ENCODE assay signal across 14 cellular contexts in the genomic region with DNA sequence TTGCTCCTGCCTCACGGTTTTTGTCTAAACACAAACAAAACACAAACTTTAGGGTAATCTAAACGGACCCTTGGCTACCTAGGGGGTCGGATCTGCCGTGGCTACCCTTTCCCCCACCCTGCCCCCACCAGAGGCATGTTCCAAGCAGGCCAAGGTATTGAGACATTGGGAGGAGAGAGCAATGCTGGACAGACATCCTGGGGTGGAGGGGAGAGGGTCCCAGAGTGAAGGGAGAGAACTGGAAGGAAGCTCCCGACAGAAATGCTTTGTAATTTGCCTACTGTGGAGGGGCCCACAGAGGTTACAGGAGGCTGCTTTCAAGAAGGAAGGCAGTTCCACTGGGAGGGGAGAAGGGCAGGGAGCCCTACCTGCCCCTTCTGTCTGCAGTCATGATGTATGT. TPM values are rescaled to one million over a fixed set of nuclear protein-coding genes. Genes with fewer than 3 reads are reported as not detected.
DNase-seq lines count a peak whose midpoint lies in the region; ATAC-seq and TF ChIP-seq lines count a peak whose summit lies in the region.
"Had no signal": no experiment of that assay in that cellular context is flagged by ENCODE, and none has a peak within 500 bp of the region (broad histone marks: within the 10 kb centered on the region; RNA-seq: fewer than 3 reads in every experiment).

No MANE protein-coding gene starts in this region.

- no peaks in the 10 kb centered on the region for H4K20me1 ChIP-seq in BLaER1

- no peaks in the 10 kb centered on the region for H3K9me3 ChIP-seq in BLaER1
- H3K9me3 ChIP-seq in neuron (ENCODE audit: low read length), result peaks cover 3% of the 10 kb centered on the region
- no peaks in the 10 kb centered on the region for H3K9me3 ChIP-seq in body of pancreas

- H3K4me3 ChIP-seq in BLaER1 (peak overlapping the region; percentile 50), neuron (ENCODE audit: low read length) (no peak overlapping the region), body of pancreas (no peak overlapping the region)

- WGBS in body of pancreas, 2 donors, result 78 to 79% methylated on average over 5 of the region's 5 CpGs

- no peaks in the 10 kb centered on the region for H3K27me3 ChIP-seq in BLaER1
- no peaks in the 10 kb centered on the region for H3K27me3 ChIP-seq in neuron (ENCODE audit: insufficient read depth, low read length)
- H3K27me3 ChIP-seq in body of pancreas, result no peaks in the 10 kb centered on the region

- H2AFZ ChIP-seq in neuron (ENCODE audit: low read depth, low read length), result peak overlapping the region; percentile 58

- no peak for DNase-seq in WTC11 (ENCODE audit: low spot score)
- no peak for DNase-seq in body of pancreas
- DNase-seq in activated CD8-positive, alpha-beta memory T cell treated with anti-CD3 and anti-CD28 coated beads, Interleukin-2, amount 10 ng/mL, durations not matched to agents 7 days and 5 days, result no peak
- DNase-seq: activated CD4-positive, alpha-beta T cell treated with anti-CD3 and anti-CD28 coated beads for 48 hours; aorta; left colon; NCI-H2107; NK-92 treated with Interleukin-12 subunit alpha and Interleukin-12 subunit beta, amount 100 ng/mL, for 24 hours; stimulated activated CD8-positive, alpha-beta memory T cell treated with anti-CD3 and anti-CD28 coated beads, Interleukin-4, amount 100 ng/mL, for 48 hours had no signal

- no peak overlapping the region for H3K4me3 Mint-ChIP-seq in WTC11
- H3K4me3 Mint-ChIP-seq in activated CD8-positive, alpha-beta memory T cell treated with anti-CD3 and anti-CD28 coated beads, Interleukin-2, amount 10 ng/mL, durations not matched to agents 7 days and 5 days, result no peak overlapping the region
- H3K4me3 Mint-ChIP-seq: activated T-helper 1 cell treated with anti-CD3 and anti-CD28 coated beads, Interleukin-12 subunit alpha, Interleukin-12 subunit beta, Interleukin-2, Interleukin-4 antibody, amounts not matched to agents 30 ng/mL and 10 ng/mL and 1 ng/mL, durations not matched to agents 14 hours and 24 hours and 36 hours; neural crest cell had no signal

- H3K36me3 Mint-ChIP-seq in WTC11, result no peaks in the 10 kb centered on the region
- H3K36me3 Mint-ChIP-seq in activated CD8-positive, alpha-beta memory T cell treated with anti-CD3 and anti-CD28 coated beads, Interleukin-2, amount 10 ng/mL, durations not matched to agents 7 days and 5 days, result no peaks in the 10 kb centered on the region

- peak overlapping the region; percentile 70 for H3K9ac ChIP-seq in BLaER1

- POLR2A ChIA-PET in WTC11 (lab: Charles Lee), result interaction anchor here (0.6 to 1.0 kb wide), 2 partner anchors 20 to 125 kb away, joined by 3 to 7 read pairs; no protein-coding TSS in a partner anchor

- H3K4me1 Mint-ChIP-seq in WTC11, result peaks cover 21% of the 10 kb centered on the region
- H3K4me1 Mint-ChIP-seq in activated CD8-positive, alpha-beta memory T cell treated with anti-CD3 and anti-CD28 coated beads, Interleukin-2, amount 10 ng/mL, durations not matched to agents 7 days and 5 days, result no peaks in the 10 kb centered on the region

- intact Hi-C loops in body of pancreas (cut with DNase I), result no loop called here

- no peak for TF ChIP-seq POLR2A in body of pancreas (IDR thresholded peaks at IDR 0.05)

- H3K36me3 ChIP-seq in BLaER1 (no peaks in the 10 kb centered on the region), neuron (ENCODE audit: insufficient read depth, low read length) (no peaks in the 10 kb centered on the region), body of pancreas (replicated peaks in 1 of 2; ENCODE audit: insufficient read depth in 1 of 2, low read depth in 2 of 2) (no peaks in the 10 kb centered on the region)

- H3K27ac Mint-ChIP-seq in WTC11, result 0 out of 2 replicates have a peak overlapping the region, but pooled peaks have one; percentile 29
- H3K27ac Mint-ChIP-seq in activated CD8-positive, alpha-beta memory T cell treated with anti-CD3 and anti-CD28 coated beads, Interleukin-2, amount 10 ng/mL, durations not matched to agents 7 days and 5 days, result no peak overlapping the region
- H3K27ac Mint-ChIP-seq: activated T-helper 1 cell treated with anti-CD3 and anti-CD28 coated beads, Interleukin-12 subunit alpha, Interleukin-12 subunit beta, Interleukin-2, Interleukin-4 antibody, amounts not matched to agents 30 ng/mL and 10 ng/mL and 1 ng/mL, durations not matched to agents 14 hours and 24 hours and 36 hours had no signal

- peaks cover 40% of the 10 kb centered on the region for H3K4me1 ChIP-seq in BLaER1
- peaks cover 11% of the 10 kb centered on the region for H3K4me1 ChIP-seq in neuron (ENCODE audit: insufficient read depth, low read length)
- peaks cover 23% of the 10 kb centered on the region for H3K4me1 ChIP-seq in body of pancreas

- H3K27ac ChIP-seq in BLaER1 (peak overlapping the region; percentile 76), body of pancreas (peak overlapping the region in 2 of 4 donors; percentile 13 to 21)

- CTCF ChIA-PET in WTC11 (lab: Charles Lee), result interaction anchor here (0.6 to 2.0 kb wide), 7 partner anchors 14 to 104 kb away, joined by 3 to 7 read pairs (median 4); partner anchors contain the start of gene MAT2A
- CTCF ChIA-PET in activated CD8-positive, alpha-beta memory T cell treated with anti-CD3 and anti-CD28 coated beads, Interleukin-2, amount 10 ng/mL, durations not matched to agents 7 days and 5 days (lab: Charles Lee), result interaction anchor here (0.6 kb wide), 1 partner anchor 133 kb away, joined by 3 read pairs; no protein-coding TSS in a partner anchor

- H3K9me3 Mint-ChIP-seq in WTC11, result peaks cover 3% of the 10 kb centered on the region
- H3K9me3 Mint-ChIP-seq in activated CD8-positive, alpha-beta memory T cell treated with anti-CD3 and anti-CD28 coated beads, Interleukin-2, amount 10 ng/mL, durations not matched to agents 7 days and 5 days (ENCODE audit: low read depth), result no peaks in the 10 kb centered on the region
- H3K9me3 Mint-ChIP-seq: activated T-helper 1 cell treated with anti-CD3 and anti-CD28 coated beads, Interleukin-12 subunit alpha, Interleukin-12 subunit beta, Interleukin-2, Interleukin-4 antibody, amounts not matched to agents 30 ng/mL and 10 ng/mL and 1 ng/mL, durations not matched to agents 14 hours and 24 hours and 36 hours had no signal

- no peaks in the 10 kb centered on the region; the same call in 1 of the 2 replicates for H3K27me3 Mint-ChIP-seq in WTC11 (ENCODE audit: low read depth)
- peaks cover 30% of the 10 kb centered on the region for H3K27me3 Mint-ChIP-seq in activated CD8-positive, alpha-beta memory T cell treated with anti-CD3 and anti-CD28 coated beads, Interleukin-2, amount 10 ng/mL, durations not matched to agents 7 days and 5 days

- no peak for TF ChIP-seq CTCF in WTC11 (IDR thresholded peaks at IDR 0.05)
- TF ChIP-seq CTCF in body of pancreas (IDR thresholded peaks at IDR 0.05), result no peak

- peak overlapping the region; percentile 85 for H3K4me2 ChIP-seq in BLaER1

- ATAC-seq in WTC11 (peak; percentile 37), HG02973 (IDR thresholded peaks at IDR 0.05; ENCODE audit: unreplicated experiment) (no peak), body of pancreas (no peak)
- no peak for ATAC-seq in activated CD8-positive, alpha-beta memory T cell treated with anti-CD3 and anti-CD28 coated beads, Interleukin-2, amount 10 ng/mL, durations not matched to agents 7 days and 5 days

TF ChIP-seq in WTC11, 78 proteins besides CTCF, POLR2A, EP300 and RAD21 (continues in another document):
- TF ChIP-seq JUN (CRISPR knock-in tag; IDR thresholded peaks at IDR 0.05) (no peak), SOX15 (CRISPR knock-in tag; IDR thresholded peaks at IDR 0.05) (no peak), TP53 (CRISPR knock-in tag; IDR thresholded peaks at IDR 0.05) (no peak), GTF2I (CRISPR knock-in tag; conservative IDR thresholded peaks at IDR 0.05) (no peak), ESRRA (CRISPR knock-in tag; IDR thresholded peaks at IDR 0.05; ENCODE audit: borderline replicate concordance) (no peak), GRHL2 (CRISPR knock-in tag; IDR thresholded peaks at IDR 0.05; ENCODE audit: insufficient replicate concordance, severe bottlenecking) (no peak)
- TF ChIP-seq, protein P1, sequence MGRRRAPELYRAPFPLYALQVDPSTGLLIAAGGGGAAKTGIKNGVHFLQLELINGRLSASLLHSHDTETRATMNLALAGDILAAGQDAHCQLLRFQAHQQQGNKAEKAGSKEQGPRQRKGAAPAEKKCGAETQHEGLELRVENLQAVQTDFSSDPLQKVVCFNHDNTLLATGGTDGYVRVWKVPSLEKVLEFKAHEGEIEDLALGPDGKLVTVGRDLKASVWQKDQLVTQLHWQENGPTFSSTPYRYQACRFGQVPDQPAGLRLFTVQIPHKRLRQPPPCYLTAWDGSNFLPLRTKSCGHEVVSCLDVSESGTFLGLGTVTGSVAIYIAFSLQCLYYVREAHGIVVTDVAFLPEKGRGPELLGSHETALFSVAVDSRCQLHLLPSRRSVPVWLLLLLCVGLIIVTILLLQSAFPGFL (CRISPR knock-in tag; IDR thresholded peaks at IDR 0.05; ENCODE audit: borderline replicate concordance), result no peak
- TF ChIP-seq, protein P2, sequence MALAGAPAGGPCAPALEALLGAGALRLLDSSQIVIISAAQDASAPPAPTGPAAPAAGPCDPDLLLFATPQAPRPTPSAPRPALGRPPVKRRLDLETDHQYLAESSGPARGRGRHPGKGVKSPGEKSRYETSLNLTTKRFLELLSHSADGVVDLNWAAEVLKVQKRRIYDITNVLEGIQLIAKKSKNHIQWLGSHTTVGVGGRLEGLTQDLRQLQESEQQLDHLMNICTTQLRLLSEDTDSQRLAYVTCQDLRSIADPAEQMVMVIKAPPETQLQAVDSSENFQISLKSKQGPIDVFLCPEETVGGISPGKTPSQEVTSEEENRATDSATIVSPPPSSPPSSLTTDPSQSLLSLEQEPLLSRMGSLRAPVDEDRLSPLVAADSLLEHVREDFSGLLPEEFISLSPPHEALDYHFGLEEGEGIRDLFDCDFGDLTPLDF (CRISPR knock-in tag; IDR thresholded peaks at IDR 0.05), result no peak

RNA-seq across cellular contexts. Expression of gene MAT2A, which starts 13.9 kb away (rescaled TPM):
- total RNA-seq in WTC11 (2021), result 208 to 222 TPM (median 208 TPM) in 3 replicates
- 100 to 1,000 TPM; 388 to 576 TPM for total RNA-seq in body of pancreas
- 100 to 1,000 TPM; 271 to 336 TPM for total RNA-seq in activated CD8-positive, alpha-beta memory T cell treated with anti-CD3 and anti-CD28 coated beads, Interleukin-2, amount 10 ng/mL, durations not matched to agents 7 days and 5 days

RNA-seq across cellular contexts. Expression of gene GGCX, which starts 36.3 kb away (rescaled TPM):
- total RNA-seq in WTC11 (2021) (40.9 to 42.9 TPM (median 41.4 TPM) in 3 replicates), body of pancreas (10 to 100 TPM; 35.5 to 48.1 TPM)
- 10 to 100 TPM; 26.0 to 26.7 TPM for total RNA-seq in activated CD8-positive, alpha-beta memory T cell treated with anti-CD3 and anti-CD28 coated beads, Interleukin-2, amount 10 ng/mL, durations not matched to agents 7 days and 5 days

RNA-seq across cellular contexts. Expression of gene VAMP8, which starts 52.4 kb away (rescaled TPM):
- total RNA-seq in WTC11 (2021) (48.8 to 55.4 TPM (median 52.0 TPM) in 3 replicates), body of pancreas (100 to 1,000 TPM in 1 of 2 donors, 10 to 100 TPM in 1; 39.6 to 111 TPM)
- 100 to 1,000 TPM in 1 of 2 experiments, 10 to 100 TPM in 1; 99.6 to 124 TPM for total RNA-seq in activated CD8-positive, alpha-beta memory T cell treated with anti-CD3 and anti-CD28 coated beads, Interleukin-2, amount 10 ng/mL, durations not matched to agents 7 days and 5 days

RNA-seq across cellular contexts. Expression of gene VAMP5, which starts 59.2 kb away (rescaled TPM):
- 6.3 to 7.4 TPM (median 7.0 TPM) in 3 replicates for total RNA-seq in WTC11 (2021)
- total RNA-seq in body of pancreas, result 10 to 100 TPM in 1 of 2 donors, 1 to 10 TPM in 1; 3.0 to 10.4 TPM
- 10 to 100 TPM; 84.4 to 88.4 TPM for total RNA-seq in activated CD8-positive, alpha-beta memory T cell treated with anti-CD3 and anti-CD28 coated beads, Interleukin-2, amount 10 ng/mL, durations not matched to agents 7 days and 5 days
